ENCODE assay signal across 11 cellular contexts in genomic region chr9:122394265-122395242, GRCh38. TPM values are rescaled to one million over a fixed set of nuclear protein-coding genes. Genes with fewer than 3 reads are reported as not detected.
A peak's percentile ranks its signal among the peaks of the same experiment; 100 is the strongest.
DNase-seq lines count a peak whose midpoint lies in the region; ATAC-seq, FAIRE-seq and TF ChIP-seq lines count a peak whose summit lies in the region.
"Had no signal": no experiment of that assay in that cellular context is flagged by ENCODE, and none has a peak within 500 bp of the region (broad histone marks: within the 10 kb centered on the region; RNA-seq: fewer than 3 reads in every experiment).

No MANE protein-coding gene starts in this region.

- no peak overlapping the region for H3K4me3 ChIP-seq in right lobe of liver
- H3K4me3 ChIP-seq in HepG2 (replicated peaks in 1 of 3; ENCODE audit: insufficient read depth in 1 of 3, low read depth in 2 of 3, low read length in 3 of 3) = no peak overlapping the region
- H3K4me3 ChIP-seq in esophagus muscularis mucosa = peak overlapping the region in 1 of 4 donors; percentile 26
- no peak overlapping the region for H3K4me3 ChIP-seq in mesodermal cell (ENCODE audit: extremely low read depth, insufficient read depth, low read length, poor library complexity, severe bottlenecking)
- H3K4me3 ChIP-seq in aorta (ENCODE audit: low read length in 2 of 2) = no peak overlapping the region
- H3K4me3 ChIP-seq: neural progenitor cell had no signal

- in situ Hi-C loops in HepG2 (cut with HindIII; ENCODE audit: extremely low pct_ligation_motif_present, low pct_unique_long_range_greater_than_20kb) = no loop called here

- H3K4me2 ChIP-seq in HepG2 (ENCODE audit: low read depth, low read length) = no peak overlapping the region
- H3K4me2 ChIP-seq: neural progenitor cell had no signal

- TF ChIP-seq EP300 in HepG2 (IDR thresholded peaks at IDR 0.05; ENCODE audit: low read depth in 2 of 2, low read length in 2 of 2) (no peak), HepG2 (CRISPR knock-in tag; IDR thresholded peaks at IDR 0.05; ENCODE audit: borderline replicate concordance) (no peak), esophagus muscularis mucosa (IDR thresholded peaks at IDR 0.05) (no peak)

- H3K9ac ChIP-seq in HepG2 (ENCODE audit: insufficient read depth, low read depth, low read length) = no peak overlapping the region
- H3K9ac ChIP-seq: neural progenitor cell had no signal

- peak in 3 of 4 donors; percentile 27 to 41 (median 41) for ATAC-seq in right lobe of liver
- ATAC-seq in HepG2 = no peak
- ATAC-seq in aorta (ENCODE audit: low FRiP score) = peak; percentile 77

- H2AFZ ChIP-seq in HepG2 (ENCODE audit: low read length) = no peak overlapping the region
- H2AFZ ChIP-seq: neural progenitor cell had no signal

- H3K36me3 ChIP-seq in right lobe of liver (no peaks in the 10 kb centered on the region), HepG2 (replicated peaks in 1 of 2; ENCODE audit: control insufficient read depth in 1 of 2, insufficient read depth in 2 of 2, low read length in 2 of 2) (no peaks in the 10 kb centered on the region), esophagus muscularis mucosa (peaks cover 0 to 30% (median 12%) of the 10 kb centered on the region in 4 donors), mesodermal cell (ENCODE audit: control insufficient read depth, insufficient read depth, low read length) (no peaks in the 10 kb centered on the region), aorta (ENCODE audit: control insufficient read depth in 1 of 2, insufficient read depth in 2 of 2, low read length in 1 of 2) (no peaks in the 10 kb centered on the region)
- H3K36me3 ChIP-seq: neural progenitor cell had no signal

- POLR2A ChIA-PET in HepG2 (lab: Yijun Ruan, JAX) = no interaction called here

- WGBS in right lobe of liver (ENCODE audit: insufficient coverage, low coverage, low lambda C conversion rate, missing lambda C conversion rate) = 42% methylated on average over 9 of the region's 9 CpGs
- 14% methylated on average over 9 of the region's 9 CpGs for WGBS in HepG2 (ENCODE audit: low lambda C conversion rate)
- WGBS in esophagus muscularis mucosa = 35% methylated on average over 9 of the region's 9 CpGs
- 83 to 85% methylated on average over 7 to 9 of the region's 9 CpGs for WGBS in mesodermal cell (ENCODE audit: insufficient coverage in 2 of 2), 2 experiments
- 51 to 52% methylated on average over 9 of the region's 9 CpGs for WGBS in aorta, 2 donors

- BruUV-seq in HepG2 (replicated peaks; lab: Mats Ljungman, UMichigan) = no TSS peak

- TF ChIP-seq CTCF in right lobe of liver (IDR thresholded peaks at IDR 0.05) = no peak
- TF ChIP-seq CTCF in HepG2 (CRISPR knock-in tag; IDR thresholded peaks at IDR 0.05) = no peak
- TF ChIP-seq CTCF in esophagus muscularis mucosa (IDR thresholded peaks at IDR 0.05) = no peak

- DNase-seq in right lobe of liver = no peak
- DNase-seq in HepG2 (ENCODE audit: low spot score) = no peak
- DNase-seq in esophagus muscularis mucosa (ENCODE audit: extremely low spot score) = peak; percentile 93
- peak in 1 of 2 donors; percentile 74 for DNase-seq in aorta
- no peak for DNase-seq in putamen (ENCODE audit: low spot score)
- DNase-seq in COR-L47 (lab: John Stamatoyannopoulos, UW) = no peak
- no peak for DNase-seq in OCI-M1 (lab: John Stamatoyannopoulos, UW)
- DNase-seq: H7, NCI-H2081 treated with DMSO at 0.1 percent for 48 hours had no signal

- H3K79me2 ChIP-seq in HepG2 (ENCODE audit: insufficient read depth, low read length) = no peaks in the 10 kb centered on the region

- TF ChIP-seq POLR2A in right lobe of liver (IDR thresholded peaks at IDR 0.05) (no peak), HepG2 (IDR thresholded peaks at IDR 0.05; ENCODE audit: insufficient read depth in 1 of 2, low read depth in 2 of 2, low read length in 2 of 2) (no peak), esophagus muscularis mucosa (IDR thresholded peaks at IDR 0.05; ENCODE audit: low read depth) (no peak)

- no peak for TF ChIP-seq RAD21 in HepG2 (CRISPR knock-in tag; IDR thresholded peaks at IDR 0.05)

- intact Hi-C loops in right lobe of liver (cut with DNase I) (no loop called here), HepG2 (cut with micrococcal nuclease; ENCODE audit: unreplicated experiment) (no loop called here), esophagus muscularis mucosa (cut with DNase I) (no loop called here), aorta (cut with DNase I) (no loop called here)

- no peak overlapping the region for H3K27ac ChIP-seq in right lobe of liver
- H3K27ac ChIP-seq in HepG2 (ENCODE audit: extremely low read length, insufficient read depth, low read length) = no peak overlapping the region
- H3K27ac ChIP-seq in esophagus muscularis mucosa (replicated peaks in 1 of 4) = peak overlapping the region; percentile 86 to 90 (median 88)
- peak overlapping the region; percentile 37 for H3K27ac ChIP-seq in mesodermal cell (ENCODE audit: low read depth, low read length, severe bottlenecking)
- no peak overlapping the region for H3K27ac ChIP-seq in aorta (ENCODE audit: low read depth in 1 of 2, low read length in 2 of 2)
- H3K27ac ChIP-seq: neural progenitor cell had no signal

- H3K9me3 ChIP-seq in right lobe of liver (no peaks in the 10 kb centered on the region), HepG2 (ENCODE audit: low read length) (no peaks in the 10 kb centered on the region), esophagus muscularis mucosa (no peaks in the 10 kb centered on the region), mesodermal cell (ENCODE audit: control insufficient read depth, low read length) (no peaks in the 10 kb centered on the region), aorta (ENCODE audit: control insufficient read depth, low read length) (no peaks in the 10 kb centered on the region)

- CTCF ChIA-PET in HepG2 (lab: Yijun Ruan, JAX; ENCODE audit: low intra/inter-chr PET ratio, low total read pairs) = no interaction called here

- FAIRE-seq in HepG2 (lab: Jason Lieb, UNC) = no peak

- H3K27me3 ChIP-seq in right lobe of liver (no peaks in the 10 kb centered on the region), HepG2 (ENCODE audit: control insufficient read depth in 1 of 2, insufficient read depth in 2 of 2, low read length in 2 of 2) (peaks cover 0 to 1% of the 10 kb centered on the region in 2 experiments; a peak in 1 of 5 replicates), esophagus muscularis mucosa (no peaks in the 10 kb centered on the region), aorta (ENCODE audit: control insufficient read depth in 1 of 2, insufficient read depth in 2 of 2, low read length in 1 of 2) (no peaks in the 10 kb centered on the region)

- H3K4me1 ChIP-seq in right lobe of liver (no peaks in the 10 kb centered on the region), HepG2 (ENCODE audit: insufficient read depth, low read length) (no peaks in the 10 kb centered on the region), esophagus muscularis mucosa (peaks cover 5 to 30% (median 26%) of the 10 kb centered on the region in 4 donors), mesodermal cell (ENCODE audit: control insufficient read depth, insufficient read depth, low read length, poor library complexity, severe bottlenecking) (peaks cover 3% of the 10 kb centered on the region), aorta (ENCODE audit: control insufficient read depth in 1 of 2, insufficient read depth in 2 of 2, low read length in 2 of 2) (no peaks in the 10 kb centered on the region)
- H3K4me1 ChIP-seq: neural progenitor cell had no signal

- H4K20me1 ChIP-seq in HepG2 (ENCODE audit: insufficient read depth, low read length) = no peaks in the 10 kb centered on the region

TF ChIP-seq in HepG2, 621 proteins besides CTCF, POLR2A, EP300 and RAD21 (continues in another document):
- TF ChIP-seq NR2C2 (CRISPR knock-in tag; IDR thresholded peaks at IDR 0.05; ENCODE audit: borderline replicate concordance) (no peak), ZNF781 (CRISPR knock-in tag; IDR thresholded peaks at IDR 0.05; ENCODE audit: borderline replicate concordance, not compliant biosample characterization) (no peak), ZNF614 (CRISPR knock-in tag; IDR thresholded peaks at IDR 0.05; ENCODE audit: borderline replicate concordance) (no peak), ZKSCAN5 (CRISPR knock-in tag; IDR thresholded peaks at IDR 0.05) (no peak), DNMT1 (CRISPR knock-in tag; IDR thresholded peaks at IDR 0.05) (no peak)

RNA-seq across cellular contexts. Expression of gene PTGS1, which starts 23.7 kb away (rescaled TPM):
- total RNA-seq in right lobe of liver = 1 to 10 TPM; 1.7 to 3.6 (median 2.4) TPM
- 0.06 and 0.07 TPM in 2 replicates for total RNA-seq in HepG2 (2016; rRNA removed; fragmentation: Illumina TruSeq; extraction: Trizol)
- not detected in 2 replicates for total RNA-seq in HepG2 (2016; cell fraction: cytosol; rRNA removed; fragmentation: Illumina TruSeq; extraction: Trizol; ENCODE audit: low read depth)
- 0.11 TPM in 1 of 2 replicates, not detected in the other for total RNA-seq in HepG2 (2016; cell fraction: insoluble cytoplasmic fraction; rRNA removed; fragmentation: Illumina TruSeq; extraction: Trizol)
- total RNA-seq in HepG2 (2016; cell fraction: membrane; rRNA removed; fragmentation: Illumina TruSeq; extraction: Trizol) = 0.03 TPM in 1 of 2 replicates, not detected in the other
- not detected in 2 replicates for total RNA-seq in HepG2 (2016; cell fraction: nucleus; rRNA removed; fragmentation: Illumina TruSeq; extraction: Trizol)
- 0.05 and 0.08 TPM in 2 replicates for polyA plus RNA-seq in HepG2 (2011; rRNA removed)
- polyA plus RNA-seq in HepG2 (2011; cell fraction: cytosol; rRNA removed) = 0.06 and 0.15 TPM in 2 replicates
- 0.09 and 0.10 TPM in 2 replicates for polyA plus RNA-seq in HepG2 (2011; cell fraction: nucleus; rRNA removed)
- polyA plus RNA-seq in HepG2 (2012) = 0.07 and 0.08 TPM in 2 replicates
- not detected in 2 replicates for polyA plus RNA-seq in HepG2 (2016; cell fraction: cytosol; fragmentation: Illumina TruSeq; extraction: Trizol; ENCODE audit: low read depth)
- not detected in 2 replicates for polyA plus RNA-seq in HepG2 (2016; cell fraction: insoluble cytoplasmic fraction; fragmentation: Illumina TruSeq; extraction: Trizol; ENCODE audit: low read depth)
- polyA plus RNA-seq in HepG2 (2016; cell fraction: membrane; fragmentation: Illumina TruSeq; extraction: Trizol; ENCODE audit: low read depth) = 0.08 TPM in 1 of 2 replicates, not detected in the other
- not detected in 2 replicates for polyA plus RNA-seq in HepG2 (2016; cell fraction: nucleus; fragmentation: Illumina TruSeq; extraction: Trizol; ENCODE audit: insufficient read depth, low read depth)
- polyA minus RNA-seq in HepG2 (2011; rRNA and poly(A)+ RNA removed; ENCODE audit: low replicate concordance) = 0.28 and 8.6 TPM in 2 replicates
- not detected in 2 replicates for polyA minus RNA-seq in HepG2 (2011; cell fraction: cytosol; rRNA and poly(A)+ RNA removed)
- polyA minus RNA-seq in HepG2 (2011; cell fraction: nucleus; rRNA and poly(A)+ RNA removed) = 0.12 TPM in 1 of 2 replicates, not detected in the other
- 100 to 1,000 TPM in 1 of 4 donors, 10 to 100 TPM in 3; 72.2 to 119 (median 84.1) TPM for total RNA-seq in esophagus muscularis mucosa
- polyA plus RNA-seq in mesodermal cell (2013, experiment 1 of 2) = 15.5 TPM
- polyA plus RNA-seq in mesodermal cell (2013, experiment 2 of 2) = 9.3 TPM
- total RNA-seq in aorta = 10 to 100 TPM; 10.4 to 20.3 TPM
- polyA plus RNA-seq in aorta = 1 to 10 TPM; 3.1 to 5.9 TPM

Comparison
In these comparisons a context has a peak if more than half of its experiments do, and no peak if none do; other contexts are left out.
1. H3K27ac ChIP-seq: peak in esophagus muscularis mucosa (4 of 4) and mesodermal cell (single experiment); none in right lobe of liver (0 of 3), HepG2 (single experiment) and aorta (0 of 2).